ENCODE assay signal across 10 cellular contexts in the genomic region with DNA sequence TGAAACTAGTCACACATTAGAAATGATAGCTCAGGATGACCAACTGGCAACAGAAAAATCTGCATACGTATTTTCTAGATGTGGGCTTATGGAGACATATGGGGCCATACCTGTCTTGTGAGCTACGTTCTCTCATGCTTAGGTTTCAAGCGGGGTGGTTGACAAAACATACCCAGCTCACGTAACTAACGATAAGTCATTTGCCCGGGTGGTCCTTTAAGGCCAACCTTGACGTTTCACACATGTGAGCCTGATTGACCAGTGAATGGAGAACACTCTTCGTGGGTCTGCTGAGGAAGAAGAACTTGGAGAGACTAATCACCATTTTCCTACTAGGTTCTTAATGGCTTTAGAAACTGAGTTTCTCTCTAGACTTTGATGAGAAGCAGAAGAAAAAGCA. TPM values are rescaled to one million over a fixed set of nuclear protein-coding genes. Genes with fewer than 3 reads are reported as not detected.
A peak's percentile ranks its signal among the peaks of the same experiment; 100 is the strongest.
DNase-seq lines count a peak whose midpoint lies in the region; ATAC-seq, FAIRE-seq and TF ChIP-seq lines count a peak whose summit lies in the region.
"Had no signal": no experiment of that assay in that cellular context is flagged by ENCODE, and none has a peak within 500 bp of the region (broad histone marks: within the 10 kb centered on the region; RNA-seq: fewer than 3 reads in every experiment).

No MANE protein-coding gene starts in this region.

- TF ChIP-seq EP300 in HepG2 (IDR thresholded peaks at IDR 0.05; ENCODE audit: low read depth in 2 of 2, low read length in 2 of 2) = no peak
- no peak for TF ChIP-seq EP300 in HepG2 (CRISPR knock-in tag; IDR thresholded peaks at IDR 0.05; ENCODE audit: borderline replicate concordance)

- CTCF ChIA-PET in HepG2 (lab: Yijun Ruan, JAX; ENCODE audit: low intra/inter-chr PET ratio, low total read pairs) = no interaction called here

- H3K27ac ChIP-seq in liver (ENCODE audit: low read depth in 1 of 2, low read length in 2 of 2) = peak overlapping the region; percentile 11 to 29
- H3K27ac ChIP-seq in HepG2 (ENCODE audit: extremely low read length, insufficient read depth, low read length) = no peak overlapping the region
- peak overlapping the region; percentile 56 for H3K27ac ChIP-seq in muscle layer of duodenum (ENCODE audit: low read length)
- H3K27ac ChIP-seq in upper lobe of right lung = peak overlapping the region; percentile 70

- TF ChIP-seq CTCF in liver (IDR thresholded peaks at IDR 0.05; ENCODE audit: low read depth, low read length, missing input control) = no peak
- TF ChIP-seq CTCF in HepG2 (CRISPR knock-in tag; IDR thresholded peaks at IDR 0.05) = no peak
- TF ChIP-seq CTCF in upper lobe of right lung (IDR thresholded peaks at IDR 0.05) = no peak
- TF ChIP-seq CTCF in progenitor cell of endocrine pancreas (IDR thresholded peaks at IDR 0.05; ENCODE audit: unreplicated experiment) = no peak

- BruUV-seq in HepG2 (replicated peaks; lab: Mats Ljungman, UMichigan) = no TSS peak

- H3K27me3 Mint-ChIP-seq in activated T-helper 2 cell treated with anti-CD3 and anti-CD28 coated beads, Interferon-gamma antibody, Interleukin-2, Interleukin-4, amounts not matched to agents 10 μg/mL and 5 μg/mL and 100 μg/mL, durations not matched to agents 14 hours and 24 hours and 36 hours (ENCODE audit: low read depth) = no peaks in the 10 kb centered on the region
- peaks cover 24% of the 10 kb centered on the region for H3K27me3 Mint-ChIP-seq in progenitor cell of endocrine pancreas

- peaks cover 0 to 1% (median 0%) of the 10 kb centered on the region in 4 donors for H3K9me3 ChIP-seq in liver (ENCODE audit: control insufficient read depth in 4 of 4, low read length in 3 of 4)
- peaks cover 10% of the 10 kb centered on the region; the same call in 1 of the 2 replicates for H3K9me3 ChIP-seq in HepG2 (ENCODE audit: low read length)
- peaks cover 0 to 7% of the 10 kb centered on the region in 2 donors for H3K9me3 ChIP-seq in muscle layer of duodenum (ENCODE audit: control insufficient read depth in 1 of 2, low read length in 2 of 2)
- H3K9me3 ChIP-seq in upper lobe of right lung = no peaks in the 10 kb centered on the region

- no peak for ATAC-seq in HepG2
- no peak for ATAC-seq in upper lobe of right lung
- no peak for ATAC-seq in activated CD4-positive, CD25-positive, alpha-beta regulatory T cell treated with anti-CD3 and anti-CD28 coated beads, Interleukin-2, amount 50 U/mL, for 24 hours

- no peak overlapping the region for H3K4me2 ChIP-seq in HepG2 (ENCODE audit: low read depth, low read length)

- H3K4me3 Mint-ChIP-seq in activated T-helper 2 cell treated with anti-CD3 and anti-CD28 coated beads, Interferon-gamma antibody, Interleukin-2, Interleukin-4, amounts not matched to agents 10 μg/mL and 5 μg/mL and 100 μg/mL, durations not matched to agents 14 hours and 24 hours and 36 hours (ENCODE audit: low read depth) = peak overlapping the region; percentile 74
- H3K4me3 Mint-ChIP-seq in progenitor cell of endocrine pancreas (ENCODE audit: low read depth) = no peak overlapping the region

- H2AFZ ChIP-seq in HepG2 (ENCODE audit: low read length) = no peak overlapping the region

- TF ChIP-seq POLR2A in HepG2 (IDR thresholded peaks at IDR 0.05; ENCODE audit: insufficient read depth in 1 of 2, low read depth in 2 of 2, low read length in 2 of 2) = no peak

- 89% methylated on average over 8 of the region's 8 CpGs for WGBS in liver
- 58% methylated on average over 8 of the region's 8 CpGs for WGBS in HepG2 (ENCODE audit: low lambda C conversion rate)

- peaks cover 14% of the 10 kb centered on the region for H3K9me3 Mint-ChIP-seq in activated T-helper 2 cell treated with anti-CD3 and anti-CD28 coated beads, Interferon-gamma antibody, Interleukin-2, Interleukin-4, amounts not matched to agents 10 μg/mL and 5 μg/mL and 100 μg/mL, durations not matched to agents 14 hours and 24 hours and 36 hours
- H3K9me3 Mint-ChIP-seq in progenitor cell of endocrine pancreas (ENCODE audit: low read depth) = peaks cover 11% of the 10 kb centered on the region

- H3K36me3 ChIP-seq in liver (ENCODE audit: control insufficient read depth in 4 of 4, insufficient read depth in 3 of 4, low read depth in 1 of 4, low read length in 3 of 4) = no peaks in the 10 kb centered on the region
- H3K36me3 ChIP-seq in HepG2 (replicated peaks in 1 of 2; ENCODE audit: control insufficient read depth in 1 of 2, insufficient read depth in 2 of 2, low read length in 2 of 2) = no peaks in the 10 kb centered on the region
- no peaks in the 10 kb centered on the region for H3K36me3 ChIP-seq in muscle layer of duodenum (ENCODE audit: control insufficient read depth in 1 of 2, insufficient read depth in 2 of 2, low read length in 2 of 2)
- no peaks in the 10 kb centered on the region for H3K36me3 ChIP-seq in upper lobe of right lung

- H3K9ac ChIP-seq in liver (ENCODE audit: low read depth in 1 of 2, low read length in 2 of 2) = no peak overlapping the region
- H3K9ac ChIP-seq in HepG2 (ENCODE audit: insufficient read depth, low read depth, low read length) = no peak overlapping the region

- no peaks in the 10 kb centered on the region for H3K27me3 ChIP-seq in liver (ENCODE audit: control insufficient read depth in 4 of 4, insufficient read depth in 4 of 4, low read length in 3 of 4)
- peaks cover 0 to 3% of the 10 kb centered on the region in 2 experiments; a peak in 1 of 5 replicates for H3K27me3 ChIP-seq in HepG2 (ENCODE audit: control insufficient read depth in 1 of 2, insufficient read depth in 2 of 2, low read length in 2 of 2)
- no peaks in the 10 kb centered on the region for H3K27me3 ChIP-seq in muscle layer of duodenum (ENCODE audit: low read depth, low read length)
- no peaks in the 10 kb centered on the region for H3K27me3 ChIP-seq in upper lobe of right lung

- in situ Hi-C loops in HepG2 (cut with HindIII; ENCODE audit: extremely low pct_ligation_motif_present, low pct_unique_long_range_greater_than_20kb) = no loop called here

- TF ChIP-seq RAD21 in liver (IDR thresholded peaks at IDR 0.05) (no peak), HepG2 (CRISPR knock-in tag; IDR thresholded peaks at IDR 0.05) (no peak)

- H3K79me2 ChIP-seq in HepG2 (ENCODE audit: insufficient read depth, low read length) = no peaks in the 10 kb centered on the region

- FAIRE-seq in HepG2 (lab: Jason Lieb, UNC) = no peak
- FAIRE-seq in GM19239 (lab: Jason Lieb, UNC) = no peak

- DNase-seq in HepG2 (ENCODE audit: low spot score) = no peak
- no peak for DNase-seq in activated T-helper 2 cell treated with anti-CD3 and anti-CD28 coated beads, Interferon-gamma antibody, Interleukin-2, Interleukin-4, amounts not matched to agents 10 μg/mL and 5 μg/mL and 100 μg/mL, durations not matched to agents 14 hours and 24 hours and 36 hours (ENCODE audit: low spot score)
- DNase-seq in upper lobe of right lung = no peak
- DNase-seq in GM19239 (ENCODE audit: insufficient read length, low spot score) = no peak
- DNase-seq in progenitor cell of endocrine pancreas (ENCODE audit: low spot score, unreplicated experiment) = no peak
- DNase-seq: NCI-H1694, nucleus accumbens had no signal

- H3K4me1 Mint-ChIP-seq in activated T-helper 2 cell treated with anti-CD3 and anti-CD28 coated beads, Interferon-gamma antibody, Interleukin-2, Interleukin-4, amounts not matched to agents 10 μg/mL and 5 μg/mL and 100 μg/mL, durations not matched to agents 14 hours and 24 hours and 36 hours (ENCODE audit: low read depth) = peaks cover 54% of the 10 kb centered on the region
- no peaks in the 10 kb centered on the region for H3K4me1 Mint-ChIP-seq in progenitor cell of endocrine pancreas (ENCODE audit: low read depth)

- intact Hi-C loops in HepG2 (cut with micrococcal nuclease; ENCODE audit: unreplicated experiment) (no loop called here), upper lobe of right lung (cut with DNase I) (no loop called here)
- intact Hi-C loops in activated T-helper 2 cell treated with anti-CD3 and anti-CD28 coated beads, Interferon-gamma antibody, Interleukin-2, Interleukin-4, amounts not matched to agents 10 μg/mL and 5 μg/mL and 100 μg/mL, durations not matched to agents 14 hours and 24 hours and 36 hours (cut with micrococcal nuclease) = loop anchor here (2.0 kb wide), 1 partner anchor 20 kb away; no protein-coding TSS in a partner anchor

- H4K20me1 ChIP-seq in HepG2 (ENCODE audit: insufficient read depth, low read length) = no peaks in the 10 kb centered on the region

- H3K27ac Mint-ChIP-seq in activated T-helper 2 cell treated with anti-CD3 and anti-CD28 coated beads, Interferon-gamma antibody, Interleukin-2, Interleukin-4, amounts not matched to agents 10 μg/mL and 5 μg/mL and 100 μg/mL, durations not matched to agents 14 hours and 24 hours and 36 hours = peak overlapping the region; percentile 91
- H3K27ac Mint-ChIP-seq in progenitor cell of endocrine pancreas = no peak overlapping the region

- H3K4me3 ChIP-seq in liver (ENCODE audit: low read depth in 1 of 3, low read length in 3 of 3) = no peak overlapping the region
- no peak overlapping the region for H3K4me3 ChIP-seq in HepG2 (replicated peaks in 1 of 3; ENCODE audit: insufficient read depth in 1 of 3, low read depth in 2 of 3, low read length in 3 of 3)
- peak overlapping the region; percentile 5 to 14 for H3K4me3 ChIP-seq in muscle layer of duodenum (ENCODE audit: low read depth in 1 of 2, low read length in 2 of 2)
- no peak overlapping the region for H3K4me3 ChIP-seq in upper lobe of right lung

- H3K36me3 Mint-ChIP-seq in activated T-helper 2 cell treated with anti-CD3 and anti-CD28 coated beads, Interferon-gamma antibody, Interleukin-2, Interleukin-4, amounts not matched to agents 10 μg/mL and 5 μg/mL and 100 μg/mL, durations not matched to agents 14 hours and 24 hours and 36 hours (ENCODE audit: low read depth) = peaks cover 17% of the 10 kb centered on the region
- H3K36me3 Mint-ChIP-seq in progenitor cell of endocrine pancreas (ENCODE audit: insufficient read depth) = no peaks in the 10 kb centered on the region

- POLR2A ChIA-PET in HepG2 (lab: Yijun Ruan, JAX) = no interaction called here

- H3K4me1 ChIP-seq in liver (ENCODE audit: control insufficient read depth in 4 of 4, insufficient read depth in 4 of 4, low read length in 3 of 4) (peaks cover 0 to 4% (median 0%) of the 10 kb centered on the region in 4 donors), HepG2 (ENCODE audit: insufficient read depth, low read length) (no peaks in the 10 kb centered on the region), muscle layer of duodenum (ENCODE audit: control insufficient read depth in 1 of 2, insufficient read depth in 2 of 2, low read length in 2 of 2) (peaks cover 0 to 5% of the 10 kb centered on the region in 2 donors), upper lobe of right lung (peaks cover 28% of the 10 kb centered on the region)

RNA-seq across cellular contexts. Expression of a gene that starts 13.5 kb away (rescaled TPM):
- 10 to 100 TPM in 1 of 2 donors, 1 to 10 TPM in 1; 8.3 to 15.0 TPM for total RNA-seq in liver
- polyA plus RNA-seq in liver = 1 to 10 TPM; 3.1 to 3.8 TPM
- not detected in 2 replicates for total RNA-seq in HepG2 (2016; rRNA removed; fragmentation: Illumina TruSeq; extraction: Trizol)
- not detected in 2 replicates for total RNA-seq in HepG2 (2016; cell fraction: cytosol; rRNA removed; fragmentation: Illumina TruSeq; extraction: Trizol; ENCODE audit: low read depth)
- total RNA-seq in HepG2 (2016; cell fraction: insoluble cytoplasmic fraction; rRNA removed; fragmentation: Illumina TruSeq; extraction: Trizol) = not detected in 2 replicates
- not detected in 2 replicates for total RNA-seq in HepG2 (2016; cell fraction: membrane; rRNA removed; fragmentation: Illumina TruSeq; extraction: Trizol)
- not detected in 2 replicates for total RNA-seq in HepG2 (2016; cell fraction: nucleus; rRNA removed; fragmentation: Illumina TruSeq; extraction: Trizol)
- polyA plus RNA-seq in HepG2 (2011; rRNA removed) = not detected in 2 replicates
- not detected in 2 replicates for polyA plus RNA-seq in HepG2 (2011; cell fraction: cytosol; rRNA removed)
- polyA plus RNA-seq in HepG2 (2011; cell fraction: nucleus; rRNA removed) = not detected in 2 replicates
- polyA plus RNA-seq in HepG2 (2012) = not detected in 2 replicates
- not detected in 2 replicates for polyA plus RNA-seq in HepG2 (2016; cell fraction: cytosol; fragmentation: Illumina TruSeq; extraction: Trizol; ENCODE audit: low read depth)
- polyA plus RNA-seq in HepG2 (2016; cell fraction: insoluble cytoplasmic fraction; fragmentation: Illumina TruSeq; extraction: Trizol; ENCODE audit: low read depth) = not detected in 2 replicates
- polyA plus RNA-seq in HepG2 (2016; cell fraction: membrane; fragmentation: Illumina TruSeq; extraction: Trizol; ENCODE audit: low read depth) = not detected in 2 replicates
- not detected in 2 replicates for polyA plus RNA-seq in HepG2 (2016; cell fraction: nucleus; fragmentation: Illumina TruSeq; extraction: Trizol; ENCODE audit: insufficient read depth, low read depth)
- polyA minus RNA-seq in HepG2 (2011; rRNA and poly(A)+ RNA removed; ENCODE audit: low replicate concordance) = 0.26 and 0.32 TPM in 2 replicates
- polyA minus RNA-seq in HepG2 (2011; cell fraction: cytosol; rRNA and poly(A)+ RNA removed) = not detected in 2 replicates
- not detected in 2 replicates for polyA minus RNA-seq in HepG2 (2011; cell fraction: nucleus; rRNA and poly(A)+ RNA removed)
- 84.9 and 91.9 TPM in 2 replicates for total RNA-seq in activated T-helper 2 cell treated with anti-CD3 and anti-CD28 coated beads, Interferon-gamma antibody, Interleukin-2, Interleukin-4, amounts not matched to agents 10 μg/mL and 5 μg/mL and 100 μg/mL, durations not matched to agents 14 hours and 24 hours and 36 hours
- 14.8 TPM for total RNA-seq in upper lobe of right lung
- total RNA-seq in progenitor cell of endocrine pancreas = 0.22 and 0.38 TPM in 2 replicates

Comparison
In these comparisons a context has a peak if more than half of its experiments do, and no peak if none do; other contexts are left out.
1. H3K4me3 ChIP-seq: peak in muscle layer of duodenum (2 of 2); none in liver (0 of 3), HepG2 (0 of 3) and upper lobe of right lung (single experiment).